Comparison of ENCODE assay signal across 20 cellular contexts in the genomic region with DNA sequence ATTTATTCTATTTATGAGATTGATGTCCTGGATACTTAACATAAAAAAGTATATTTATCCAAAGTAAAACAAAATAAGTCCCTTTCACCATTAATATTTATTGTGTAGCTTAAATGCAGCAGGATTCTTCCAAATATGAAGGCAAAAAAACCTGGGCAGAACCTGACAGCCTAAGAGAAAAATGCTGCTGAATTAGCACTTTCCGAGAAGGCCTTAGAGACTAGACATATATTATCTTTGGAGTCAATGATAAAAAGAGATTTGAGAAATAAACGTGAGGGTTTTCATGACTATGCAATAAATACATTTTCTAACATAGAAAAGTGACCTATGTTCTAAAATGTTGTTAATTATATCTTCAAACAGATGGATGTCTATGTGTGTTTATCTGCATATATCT.
A peak's percentile ranks its signal among the peaks of the same experiment; 100 is the strongest.
DNase-seq lines count a peak whose midpoint lies in the region; ATAC-seq, FAIRE-seq and TF ChIP-seq lines count a peak whose summit lies in the region.
"Had no signal": no experiment of that assay in that cellular context is flagged by ENCODE, and none has a peak within 500 bp of the region (broad histone marks: within the 10 kb centered on the region; RNA-seq: fewer than 3 reads in every experiment).

No MANE protein-coding gene starts in this region.

- H2AFZ ChIP-seq in IMR-90 (replicated peaks; ENCODE audit: low read length, poor library complexity) (no peak overlapping the region), K562 (ENCODE audit: low read depth, low read length) (no peak overlapping the region)
- H2AFZ ChIP-seq: GM23338 had no signal

- H3K27me3 ChIP-seq in DOHH2 (ENCODE audit: control insufficient read depth, low read length), result no peaks in the 10 kb centered on the region
- H3K27me3 ChIP-seq in IMR-90 (ENCODE audit: control insufficient read depth, insufficient read depth, low read length), result no peaks in the 10 kb centered on the region
- H3K27me3 ChIP-seq in K562 (ENCODE audit: control insufficient read depth in 2 of 2, insufficient read depth in 2 of 2, low read length in 2 of 2), result no peaks in the 10 kb centered on the region
- H3K27me3 ChIP-seq: BE2C; BLaER1 treated with 17β-estradiol and CSF1 and Interleukin-3, amounts not matched to agents 10 nM and 100 nM had no signal

- H3K9me1 ChIP-seq in IMR-90 (ENCODE audit: insufficient read depth, low read length) (peaks cover 3% of the 10 kb centered on the region), K562 (ENCODE audit: control insufficient read depth, insufficient read depth, low read length) (no peaks in the 10 kb centered on the region)

- H3K79me1 ChIP-seq in IMR-90 (ENCODE audit: low read depth in 1 of 2, low read length in 2 of 2), result no peaks in the 10 kb centered on the region

- BruUV-seq in IMR-90 (replicated peaks; lab: Mats Ljungman, UMichigan) (no TSS peak), K562 (replicated peaks; lab: Mats Ljungman, UMichigan) (no TSS peak)

- no peak overlapping the region for H3K56ac ChIP-seq in IMR-90 (ENCODE audit: extremely low read depth, insufficient read depth, low read length)

- peak overlapping the region; percentile 6; the same call in 1 of the 2 replicates for H3K4me2 ChIP-seq in DOHH2 (ENCODE audit: low read length)
- H3K4me2 ChIP-seq in IMR-90 (ENCODE audit: low read depth, low read length), result no peak overlapping the region
- no peak overlapping the region for H3K4me2 ChIP-seq in K562 (ENCODE audit: insufficient read depth, low read length)
- H3K4me2 ChIP-seq: GM23338 had no signal

- H4K20me1 ChIP-seq in DOHH2 (ENCODE audit: control insufficient read depth, insufficient read depth, low read depth, low read length), result no peaks in the 10 kb centered on the region
- no peaks in the 10 kb centered on the region for H4K20me1 ChIP-seq in IMR-90 (ENCODE audit: insufficient read depth, low read length)
- no peaks in the 10 kb centered on the region for H4K20me1 ChIP-seq in K562 (replicated peaks; ENCODE audit: control insufficient read depth, insufficient read depth, low read length)
- H4K20me1 ChIP-seq: BLaER1 treated with 17β-estradiol and CSF1 and Interleukin-3, amounts not matched to agents 10 nM and 100 nM had no signal

- H3K9me3 ChIP-seq in DOHH2 (ENCODE audit: control insufficient read depth, insufficient read depth, low read length) (0 out of 2 replicates have a peak, but pooled peaks cover 4% of the 10 kb centered on the region), IMR-90 (ENCODE audit: control insufficient read depth, insufficient read depth, low read length) (no peaks in the 10 kb centered on the region), K562 (replicated peaks; ENCODE audit: control insufficient read depth, insufficient read depth, low read depth, low read length) (no peaks in the 10 kb centered on the region)
- H3K9me3 ChIP-seq: BE2C; BLaER1 treated with 17β-estradiol and CSF1 and Interleukin-3, amounts not matched to agents 10 nM and 100 nM; HAP-1 had no signal

- TF ChIP-seq CTCF in DOHH2 (IDR thresholded peaks at IDR 0.05; ENCODE audit: low read depth, low read length, poor library complexity, severe bottlenecking) (no peak), IMR-90 (conservative IDR thresholded peaks at IDR 0.05; ENCODE audit: low read depth, low read length) (no peak), K562 (IDR thresholded peaks at IDR 0.05 in 2 of 3, conservative IDR thresholded peaks at IDR 0.05 in 1 of 3; ENCODE audit: insufficient read depth in 2 of 3, low read depth in 1 of 3, low read length in 3 of 3) (no peak)

- TF ChIP-seq RAD21 in IMR-90 (IDR thresholded peaks at IDR 0.05; ENCODE audit: low read length) (no peak), K562 (CRISPR knock-in tag; conservative IDR thresholded peaks at IDR 0.05 in 1 of 2, IDR thresholded peaks at IDR 0.05 in 1 of 2) (no peak)

- no peak overlapping the region for H4K91ac ChIP-seq in IMR-90 (ENCODE audit: insufficient read depth, low read depth, low read length)

- no peak overlapping the region for H3K4ac ChIP-seq in IMR-90 (ENCODE audit: low read depth, low read length)

- H3F3A ChIP-seq in DOHH2 (ENCODE audit: control insufficient read depth, insufficient read depth), result peaks cover 17% of the 10 kb centered on the region

- no CpG with 5 or more reads among the region's 2 CpGs for WGBS in IMR-90 (ENCODE audit: extremely low coverage in 2 of 2, insufficient read length in 1 of 2), 2 experiments
- WGBS in K562 (ENCODE audit: insufficient coverage, low coverage, missing lambda C conversion rate), result 60% methylated on average over 2 of the region's 2 CpGs

- no peak overlapping the region for H3K27ac ChIP-seq in DOHH2 (ENCODE audit: low read depth, low read length)
- no peak overlapping the region for H3K27ac ChIP-seq in IMR-90 (ENCODE audit: insufficient read depth, low read length)
- H3K27ac ChIP-seq in K562 (ENCODE audit: extremely low read depth, low read depth, low read length), result no peak overlapping the region
- H3K27ac ChIP-seq: BLaER1 treated with 17β-estradiol and CSF1 and Interleukin-3, amounts not matched to agents 10 nM and 100 nM had no signal

- POLR2A ChIA-PET in IMR-90 (lab: Charles Lee; ENCODE audit: unreplicated experiment), result no interaction called here
- POLR2A ChIA-PET in K562 (lab: Yijun Ruan, JAX), result no interaction called here

- no peak overlapping the region for H4K8ac ChIP-seq in IMR-90 (ENCODE audit: low read depth in 2 of 2, low read length in 2 of 2)

- no peak overlapping the region for H2BK20ac ChIP-seq in IMR-90 (ENCODE audit: low read depth, low read length)

- DNase-seq in IMR-90 (no peak), K562 (ENCODE audit: extremely low read depth in 1 of 4, low spot score in 3 of 4) (no peak), UCSD-AML1 (lab: John Stamatoyannopoulos, UW; ENCODE audit: unreplicated experiment) (no peak)
- DNase-seq: AML-193; BE2C; CD4-positive, alpha-beta T cell; CD8-positive, alpha-beta memory T cell; DMS 273 treated with DMSO at 0.1 percent for 48 hours; DMS79; GF-D8 had no signal

- dilution Hi-C loops in IMR-90 (cut with HindIII; ENCODE audit: low sequenced_read_pairs, unreplicated experiment), result no loop called here

- no peak overlapping the region for H3K14ac ChIP-seq in IMR-90 (replicated peaks; ENCODE audit: low read depth, low read length)

- H3K4me3 ChIP-seq in DOHH2 (ENCODE audit: low read length) (no peak overlapping the region), IMR-90 (ENCODE audit: insufficient read depth, low read depth, low read length) (no peak overlapping the region), K562 (no peak overlapping the region)
- H3K4me3 ChIP-seq: BLaER1 treated with 17β-estradiol and CSF1 and Interleukin-3, amounts not matched to agents 10 nM and 100 nM; GM23338; HAP-1 had no signal

- H2BK120ac ChIP-seq in IMR-90 (ENCODE audit: low read depth, low read length), result no peak overlapping the region

- no peak overlapping the region for H2BK15ac ChIP-seq in IMR-90 (ENCODE audit: low read depth, low read length)

- CTCF ChIA-PET in IMR-90 (lab: Yijun Ruan, JAX), result no interaction called here
- CTCF ChIA-PET in K562 (lab: Yijun Ruan, JAX; ENCODE audit: low intra/inter-chr PET ratio), result no interaction called here

- no peak overlapping the region for H3K18ac ChIP-seq in IMR-90 (ENCODE audit: low read depth, low read length)

- H3K79me2 ChIP-seq in DOHH2 (ENCODE audit: control insufficient read depth, low read length), result no peaks in the 10 kb centered on the region
- no peaks in the 10 kb centered on the region for H3K79me2 ChIP-seq in K562 (ENCODE audit: control insufficient read depth, insufficient read depth, low read length)

- no peak for FAIRE-seq in K562 (lab: Jason Lieb, UNC)
- FAIRE-seq: D721Med, GM12891, GM18507, H54 had no signal

- in situ Hi-C loops in IMR-90 (cut with MboI; ENCODE audit: low sequenced_read_pairs), result no loop called here
- in situ Hi-C loops in K562 (cut with MboI), result no loop called here

- no peak overlapping the region for H3K23ac ChIP-seq in IMR-90 (ENCODE audit: low read depth, low read length)

- peaks cover 19% of the 10 kb centered on the region for H3K36me3 ChIP-seq in DOHH2 (ENCODE audit: control insufficient read depth, low read length)
- H3K36me3 ChIP-seq in IMR-90 (ENCODE audit: control insufficient read depth, insufficient read depth, low read length), result no peaks in the 10 kb centered on the region
- no peaks in the 10 kb centered on the region for H3K36me3 ChIP-seq in K562 (ENCODE audit: control insufficient read depth, insufficient read depth, low read length)
- H3K36me3 ChIP-seq: BE2C; BLaER1 treated with 17β-estradiol and CSF1 and Interleukin-3, amounts not matched to agents 10 nM and 100 nM; HAP-1 had no signal

- H3K9me2 ChIP-seq in DOHH2 (replicated peaks; ENCODE audit: control insufficient read depth, low read length), result no peaks in the 10 kb centered on the region

- intact Hi-C loops in IMR-90 (cut with micrococcal nuclease), result no loop called here
- intact Hi-C loops in K562 (cut with micrococcal nuclease), result no loop called here

- TF ChIP-seq POLR2A in IMR-90 (IDR thresholded peaks at IDR 0.05; ENCODE audit: low read depth, low read length), result no peak
- no peak for TF ChIP-seq POLR2A in K562 (conservative IDR thresholded peaks at IDR 0.05)

- H2BK5ac ChIP-seq in IMR-90 (ENCODE audit: low read depth, low read length, poor library complexity, severe bottlenecking), result no peak overlapping the region

- H3K4me1 ChIP-seq in DOHH2 (ENCODE audit: control insufficient read depth, low read length) (peaks cover 57% of the 10 kb centered on the region), IMR-90 (ENCODE audit: control insufficient read depth, insufficient read depth, low read length) (peaks cover 8% of the 10 kb centered on the region), K562 (replicated peaks in 1 of 2; ENCODE audit: control insufficient read depth in 2 of 2, insufficient read depth in 2 of 2, low read length in 2 of 2) (no peaks in the 10 kb centered on the region)
- H3K4me1 ChIP-seq: HAP-1 had no signal

- ATAC-seq in IMR-90 (ENCODE audit: low read depth), result no peak
- no peak for ATAC-seq in K562
- ATAC-seq in HG03469 (IDR thresholded peaks at IDR 0.05; ENCODE audit: unreplicated experiment), result no peak
- ATAC-seq in HG03520 (IDR thresholded peaks at IDR 0.05; ENCODE audit: unreplicated experiment), result no peak
- ATAC-seq: GM23338 had no signal

- H2AK5ac ChIP-seq in IMR-90 (ENCODE audit: low read depth, low read length), result no peak overlapping the region

- no peak overlapping the region for H4K5ac ChIP-seq in IMR-90 (ENCODE audit: low read depth, low read length)

- H3K9ac ChIP-seq in IMR-90 (ENCODE audit: low read depth, low read length), result no peak overlapping the region
- H3K9ac ChIP-seq in K562 (ENCODE audit: insufficient read depth in 1 of 2, low read depth in 2 of 2, low read length in 2 of 2), result no peak overlapping the region
- H3K9ac ChIP-seq: BLaER1 treated with 17β-estradiol and CSF1 and Interleukin-3, amounts not matched to agents 10 nM and 100 nM had no signal

- no peak for TF ChIP-seq EP300 in K562 (IDR thresholded peaks at IDR 0.05; ENCODE audit: low read length)

- H2AK9ac ChIP-seq in IMR-90 (replicated peaks; ENCODE audit: low read depth, low read length, poor library complexity), result no peak overlapping the region

TF ChIP-seq in IMR-90, 13 proteins besides CTCF, POLR2A, EP300 and RAD21 (continues in another document):
- TF ChIP-seq MAFK (IDR thresholded peaks at IDR 0.05; ENCODE audit: low read depth, low read length), result peak; percentile 22; the same call in 1 of the 2 replicates

TF ChIP-seq in K562, 482 proteins besides CTCF, POLR2A, EP300 and RAD21:
- TF ChIP-seq ZNF316 (IDR thresholded peaks at IDR 0.05) (peak; percentile 28; the same call in 1 of the 2 replicates), ZNF717 (CRISPR knock-in tag; IDR thresholded peaks at IDR 0.05) (no peak)
